Comparison of ENCODE assay signal across 19 cellular contexts in the genomic region with DNA sequence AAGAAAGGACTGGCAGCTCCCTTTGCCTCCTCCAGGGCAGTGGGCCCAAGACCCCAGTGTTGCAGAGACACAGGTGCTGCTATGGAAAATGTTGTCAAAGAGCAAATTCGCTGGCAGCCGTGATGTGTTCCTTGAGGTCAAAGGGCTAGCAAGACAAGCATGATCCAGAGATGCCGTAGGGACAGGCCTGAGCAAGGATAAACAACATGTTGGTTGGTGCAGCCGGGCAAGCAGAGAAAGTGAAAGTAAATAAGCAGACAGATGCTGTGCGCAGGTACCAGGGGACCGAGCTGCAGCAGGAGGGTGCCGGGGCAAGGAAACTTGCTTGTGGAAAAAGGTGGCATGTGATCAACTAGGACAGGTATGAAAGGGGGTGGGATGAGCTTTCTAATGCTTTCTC.
DNase-seq lines count a peak whose midpoint lies in the region; ATAC-seq and TF ChIP-seq lines count a peak whose summit lies in the region.
"Had no signal": no experiment of that assay in that cellular context is flagged by ENCODE, and none has a peak within 500 bp of the region (broad histone marks: within the 10 kb centered on the region; RNA-seq: fewer than 3 reads in every experiment).

No MANE protein-coding gene starts in this region.

- no peaks in the 10 kb centered on the region for H3K4me1 ChIP-seq in breast epithelium
- H3K4me1 ChIP-seq in stomach: peaks cover 0 to 8% (median 2%) of the 10 kb centered on the region in 4 donors
- H3K4me1 ChIP-seq: ascending aorta, parathyroid adenoma had no signal

- no peaks in the 10 kb centered on the region for H3K9me3 Mint-ChIP-seq in activated CD4-positive, alpha-beta T cell treated with anti-CD3 and anti-CD28 coated beads, Interleukin-2, amount 10 ng/mL, durations not matched to agents 24 days and 14 days
- H3K9me3 Mint-ChIP-seq: dendritic cell treated with granulocyte-macrophage colony-stimulating factor and Interleukin-4, amounts not matched to agents 40 ng/mL and 50 ng/mL, for 4 days; stimulated activated naive CD8-positive, alpha-beta T cell treated with anti-CD3 and anti-CD28 coated beads, Interleukin-15, Interleukin-2, amounts not matched to agents 100 ng/mL and 50 ng/mL, for 24 hours had no signal

- H3K4me1 Mint-ChIP-seq in activated CD4-positive, alpha-beta T cell treated with anti-CD3 and anti-CD28 coated beads, Interleukin-2, amount 10 ng/mL, durations not matched to agents 24 days and 14 days: no peaks in the 10 kb centered on the region

- no peak for TF ChIP-seq EP300 in stomach (IDR thresholded peaks at IDR 0.05)

- H3K9me3 ChIP-seq in breast epithelium (no peaks in the 10 kb centered on the region), stomach (no peaks in the 10 kb centered on the region)
- H3K9me3 ChIP-seq: ascending aorta, esophagus squamous epithelium, heart right ventricle, vagina had no signal

- intact Hi-C loops in breast epithelium (cut with DNase I; ENCODE audit: low total_unique reads) (no loop called here), stomach (cut with DNase I; ENCODE audit: low total_unique reads) (no loop called here)
- intact Hi-C loops in activated CD4-positive, alpha-beta T cell treated with anti-CD3 and anti-CD28 coated beads, Interleukin-2, amount 10 ng/mL, durations not matched to agents 24 days and 14 days (cut with micrococcal nuclease): no loop called here

- in situ Hi-C loops in T47D (cut with HindIII; ENCODE audit: low pct_unique_long_range_greater_than_20kb, low sequenced_read_pairs): no loop called here

- no peak for ATAC-seq in GM21723 (IDR thresholded peaks at IDR 0.05; ENCODE audit: unreplicated experiment)

- no peak overlapping the region for H3K27ac Mint-ChIP-seq in activated CD4-positive, alpha-beta T cell treated with anti-CD3 and anti-CD28 coated beads, Interleukin-2, amount 10 ng/mL, durations not matched to agents 24 days and 14 days
- H3K27ac Mint-ChIP-seq: dendritic cell treated with granulocyte-macrophage colony-stimulating factor and Interleukin-4, amounts not matched to agents 40 ng/mL and 50 ng/mL, for 4 days; stimulated activated naive CD8-positive, alpha-beta T cell treated with anti-CD3 and anti-CD28 coated beads, Interleukin-15, Interleukin-2, amounts not matched to agents 100 ng/mL and 50 ng/mL, for 24 hours had no signal

- 30 to 48% (median 38%) methylated on average over 7 of the region's 7 CpGs for WGBS in stomach, 5 donors

- no peaks in the 10 kb centered on the region for H3K36me3 Mint-ChIP-seq in activated CD4-positive, alpha-beta T cell treated with anti-CD3 and anti-CD28 coated beads, Interleukin-2, amount 10 ng/mL, durations not matched to agents 24 days and 14 days (ENCODE audit: low read depth)

- TF ChIP-seq CTCF in breast epithelium (IDR thresholded peaks at IDR 0.05) (no peak), WI38 (IDR thresholded peaks at IDR 0.05; ENCODE audit: low read depth, low read length) (no peak), stomach (IDR thresholded peaks at IDR 0.05) (no peak)

- DNase-seq in T47D (ENCODE audit: low read depth in 1 of 2, low spot score in 1 of 2) (peak; percentile 45 to 74), breast epithelium (ENCODE audit: low spot score in 2 of 2) (no peak), NCI-H2107 (lab: John Stamatoyannopoulos, UW) (peak; percentile 28), stomach (peak; percentile 42), ecto neural progenitor cell (ENCODE audit: low spot score) (no peak)
- DNase-seq in activated CD4-positive, alpha-beta T cell treated with anti-CD3 and anti-CD28 coated beads, Interleukin-2, amount 10 ng/mL, durations not matched to agents 24 days and 14 days: no peak
- DNase-seq: activated naive CD4-positive, alpha-beta T cell; esophagus squamous epithelium; GF-D8; HCEC 1CT; heart right ventricle; stimulated activated CD4-positive, alpha-beta T cell treated with anti-CD3 and anti-CD28 coated beads, Interleukin-12 subunit alpha, Interleukin-12 subunit beta, amount 100 ng/mL, for 4 hours had no signal

- no peak overlapping the region for H3K4me3 Mint-ChIP-seq in activated CD4-positive, alpha-beta T cell treated with anti-CD3 and anti-CD28 coated beads, Interleukin-2, amount 10 ng/mL, durations not matched to agents 24 days and 14 days
- H3K4me3 Mint-ChIP-seq: dendritic cell treated with granulocyte-macrophage colony-stimulating factor and Interleukin-4, amounts not matched to agents 40 ng/mL and 50 ng/mL, for 4 days; stimulated activated naive CD8-positive, alpha-beta T cell treated with anti-CD3 and anti-CD28 coated beads, Interleukin-15, Interleukin-2, amounts not matched to agents 100 ng/mL and 50 ng/mL, for 24 hours had no signal

- no peaks in the 10 kb centered on the region for H3K27me3 ChIP-seq in breast epithelium
- H3K27me3 ChIP-seq in stomach: peaks cover 0 to 23% (median 0%) of the 10 kb centered on the region in 3 donors
- H3K27me3 ChIP-seq: ascending aorta, vagina had no signal

- H3K27ac ChIP-seq in breast epithelium (no peak overlapping the region), stomach (no peak overlapping the region)
- H3K27ac ChIP-seq: esophagus squamous epithelium, parathyroid adenoma, vagina had no signal

- no peak for TF ChIP-seq POLR2A in breast epithelium (IDR thresholded peaks at IDR 0.05)
- no peak for TF ChIP-seq POLR2A in stomach (IDR thresholded peaks at IDR 0.05)

- peaks cover 7% of the 10 kb centered on the region for H3K27me3 Mint-ChIP-seq in activated CD4-positive, alpha-beta T cell treated with anti-CD3 and anti-CD28 coated beads, Interleukin-2, amount 10 ng/mL, durations not matched to agents 24 days and 14 days

- H3K36me3 ChIP-seq in breast epithelium (no peaks in the 10 kb centered on the region), stomach (no peaks in the 10 kb centered on the region)
- H3K36me3 ChIP-seq: ascending aorta, esophagus squamous epithelium, heart right ventricle, vagina had no signal

- H3K4me3 ChIP-seq in breast epithelium: peak overlapping the region in 1 of 3 donors; percentile 25
- peak overlapping the region; percentile 1; the same call in 1 of the 2 replicates for H3K4me3 ChIP-seq in WI38 (ENCODE audit: low read depth, low read length)
- H3K4me3 ChIP-seq in stomach: peak overlapping the region in 1 of 4 donors; percentile 17
- H3K4me3 ChIP-seq: ascending aorta, heart right ventricle, vagina had no signal

Comparison
In these comparisons a context has a peak if more than half of its experiments do, and no peak if none do; other contexts are left out.
1. DNase-seq: peak in T47D (2 of 2), NCI-H2107 (single experiment) and stomach (single experiment); none in breast epithelium (0 of 2), activated CD4-positive, alpha-beta T cell treated with anti-CD3 and anti-CD28 coated beads, Interleukin-2, amount 10 ng/mL, durations not matched to agents 24 days and 14 days (single experiment) and ecto neural progenitor cell (single experiment).